In genomic region chr7:45596665-45597095, GRCh38 we compare ENCODE assay signal across 23 cellular contexts. TPM values are rescaled to one million over a fixed set of nuclear protein-coding genes. Genes with fewer than 3 reads are reported as not detected.
"Had no signal": no experiment of that assay in that cellular context is flagged by ENCODE, and none has a peak within 500 bp of the region (broad histone marks: within the 10 kb centered on the region; RNA-seq: fewer than 3 reads in every experiment).

No MANE protein-coding gene starts in this region.

- H3K27me3 ChIP-seq: breast epithelium, colonic mucosa, ovary, tibial nerve had no signal

- ATAC-seq: activated CD4-positive, alpha-beta T cell treated with anti-CD3 and anti-CD28 coated beads for 36 hours; activated T-cell treated with anti-CD3 and anti-CD28 coated beads, Interleukin-2, amount 50 U/mL, for 4 hours; foreskin keratinocyte; lower lobe of right lung; naive thymus-derived CD4-positive, alpha-beta T cell; right cardiac atrium; T-helper 17 cell had no signal

- H3K9me3 ChIP-seq: breast epithelium, colonic mucosa, lower lobe of right lung, ovary, tibial nerve had no signal

- DNase-seq: activated B cell treated with CpG ODN at 0.5 μM for 24 hours; activated CD4-positive, alpha-beta T cell treated with anti-CD3 and anti-CD28 coated beads for 36 hours; activated CD4-positive, alpha-beta T cell treated with anti-CD3 and anti-CD28 coated beads, Interleukin-2, amount 50 U/mL, for 4 hours; activated naive CD4-positive, alpha-beta T cell treated with Interleukin-2 at 50 U/mL for 16 hours; activated naive CD8-positive, alpha-beta T cell treated with anti-CD3 and anti-CD28 coated beads for 36 hours; activated T-cell treated with anti-CD3 and anti-CD28 coated beads, Interleukin-2, amount 50 U/mL, for 4 hours; erythroblast; foreskin keratinocyte; lower lobe of right lung; naive thymus-derived CD4-positive, alpha-beta T cell; right cardiac atrium; stimulated activated CD4-positive, alpha-beta T cell treated with anti-CD3 and anti-CD28 coated beads, Interleukin-12 subunit alpha, Interleukin-12 subunit beta, amount 100 ng/mL, for 4 hours; stimulated activated CD4-positive, alpha-beta T cell treated with anti-CD3 and anti-CD28 coated beads, Interleukin-4, amount 100 ng/mL, for 4 hours; substantia nigra; SW 1271; T-helper 17 cell had no signal

- H3K36me3 ChIP-seq: breast epithelium, colonic mucosa, lower lobe of right lung, ovary, tibial nerve had no signal

- H3K27ac ChIP-seq: breast epithelium, colonic mucosa, foreskin keratinocyte, lower lobe of right lung, ovary, tibial nerve had no signal

- H3K4me3 ChIP-seq: breast epithelium, colonic mucosa, lower lobe of right lung, ovary, tibial nerve had no signal

- FAIRE-seq: astrocyte, endometrium, kidney had no signal

- H3K4me1 ChIP-seq: breast epithelium, colonic mucosa, foreskin keratinocyte, lower lobe of right lung had no signal

RNA-seq across cellular contexts. Expression of gene ADCY1, which starts 22.5 kb away (rescaled TPM):
- total RNA-seq: activated B cell treated with CpG ODN at 0.5 μM for 24 hours, T-helper 17 cell had no signal
